In genomic region chr3:76900571-76900970, GRCh38 we compare ENCODE assay signal across 27 cellular contexts.
"Had no signal": no experiment of that assay in that cellular context is flagged by ENCODE, and none has a peak within 500 bp of the region (broad histone marks: within the 10 kb centered on the region; RNA-seq: fewer than 3 reads in every experiment).

No MANE protein-coding gene starts in this region.

- H3K9me3 ChIP-seq: adrenal gland, breast epithelium, SJSA1 had no signal

- H3K27ac ChIP-seq: adrenal gland, breast epithelium, SJSA1 had no signal

- H3K27me3 ChIP-seq: adrenal gland, breast epithelium, SJSA1 had no signal

- ATAC-seq: activated CD8-positive, alpha-beta memory T cell treated with anti-CD3 and anti-CD28 coated beads, Interleukin-2, amount 10 ng/mL, durations not matched to agents 7 days and 5 days; PC-3; T-helper 17 cell had no signal

- H3K9me3 Mint-ChIP-seq: activated CD4-positive, alpha-beta T cell treated with anti-CD3 and anti-CD28 coated beads, Interleukin-2, amount 10 ng/mL, durations not matched to agents 24 days and 14 days had no signal

- H3K4me3 Mint-ChIP-seq: activated B cell treated with CpG ODN at 0.5 μM for 24 hours; activated CD4-positive, alpha-beta T cell treated with anti-CD3 and anti-CD28 coated beads, Interleukin-2, amount 10 ng/mL, durations not matched to agents 24 days and 14 days; activated CD8-positive, alpha-beta memory T cell treated with anti-CD3 and anti-CD28 coated beads, Interleukin-2, amount 10 ng/mL, durations not matched to agents 7 days and 5 days; activated naive CD4-positive, alpha-beta T cell treated with anti-CD3 and anti-CD28 coated beads, Interleukin-2, amount 10 ng/mL, durations not matched to agents 7 days and 5 days; activated naive CD8-positive, alpha-beta T cell treated with anti-CD3 and anti-CD28 coated beads for 36 hours; T-helper 17 cell had no signal

- H3K4me1 ChIP-seq: adrenal gland, breast epithelium, SJSA1 had no signal

- H3K36me3 Mint-ChIP-seq: activated CD8-positive, alpha-beta memory T cell treated with anti-CD3 and anti-CD28 coated beads, Interleukin-2, amount 10 ng/mL, durations not matched to agents 7 days and 5 days; activated naive CD4-positive, alpha-beta T cell treated with anti-CD3 and anti-CD28 coated beads, Interleukin-2, amount 10 ng/mL, durations not matched to agents 7 days and 5 days; activated naive CD8-positive, alpha-beta T cell treated with anti-CD3 and anti-CD28 coated beads for 36 hours had no signal

- H3K36me3 ChIP-seq: adrenal gland, SJSA1 had no signal

- H3K27me3 Mint-ChIP-seq: activated B cell treated with CpG ODN at 0.5 μM for 24 hours; activated CD4-positive, alpha-beta T cell treated with anti-CD3 and anti-CD28 coated beads, Interleukin-2, amount 10 ng/mL, durations not matched to agents 24 days and 14 days; activated CD8-positive, alpha-beta memory T cell treated with anti-CD3 and anti-CD28 coated beads, Interleukin-2, amount 10 ng/mL, durations not matched to agents 7 days and 5 days; activated naive CD4-positive, alpha-beta T cell treated with anti-CD3 and anti-CD28 coated beads, Interleukin-2, amount 10 ng/mL, durations not matched to agents 7 days and 5 days; activated naive CD8-positive, alpha-beta T cell treated with anti-CD3 and anti-CD28 coated beads for 36 hours; T-helper 17 cell had no signal

- DNase-seq: activated B cell treated with CpG ODN at 0.5 μM for 24 hours; activated CD4-positive, alpha-beta T cell treated with anti-CD3 and anti-CD28 coated beads for 1 hour; activated CD4-positive, alpha-beta T cell treated with anti-CD3 and anti-CD28 coated beads, Interleukin-2, amount 10 ng/mL, durations not matched to agents 24 days and 14 days; activated CD4-positive, alpha-beta T cell treated with anti-CD3 and anti-CD28 coated beads, Interleukin-2, amount 50 U/mL, for 48 hours; activated CD8-positive, alpha-beta memory T cell treated with anti-CD3 and anti-CD28 coated beads, Interleukin-2, amount 10 ng/mL, durations not matched to agents 7 days and 5 days; activated gamma-delta T cell treated with Interleukin-2 at 50 U/mL for 16 hours; activated naive CD4-positive, alpha-beta T cell treated with anti-CD3 and anti-CD28 coated beads, Interleukin-2, amount 10 ng/mL, durations not matched to agents 7 days and 5 days; activated naive CD8-positive, alpha-beta T cell treated with anti-CD3 and anti-CD28 coated beads for 36 hours; activated T-cell treated with anti-CD3 and anti-CD28 coated beads, Interleukin-2, amount 50 U/mL, for 48 hours; adrenal gland; anterior cingulate cortex; caudate nucleus; Kasumi-1; KBM-7; NCI-H1105 treated with DMSO at 0.1 percent for 48 hours; NCI-H146; NCI-H1930; NCI-H2171 treated with DMSO at 0.1 percent for 48 hours; NCI-H345; NCI-H510A; PC-3; SHP77; T-helper 17 cell; T-helper 9 cell had no signal

- H3K27ac Mint-ChIP-seq: activated B cell treated with CpG ODN at 0.5 μM for 24 hours; activated CD4-positive, alpha-beta T cell treated with anti-CD3 and anti-CD28 coated beads, Interleukin-2, amount 10 ng/mL, durations not matched to agents 24 days and 14 days; activated CD8-positive, alpha-beta memory T cell treated with anti-CD3 and anti-CD28 coated beads, Interleukin-2, amount 10 ng/mL, durations not matched to agents 7 days and 5 days; activated naive CD4-positive, alpha-beta T cell treated with anti-CD3 and anti-CD28 coated beads, Interleukin-2, amount 10 ng/mL, durations not matched to agents 7 days and 5 days; activated naive CD8-positive, alpha-beta T cell treated with anti-CD3 and anti-CD28 coated beads for 36 hours; activated T-helper 2 cell treated with anti-CD3 and anti-CD28 coated beads, Interferon-gamma antibody, Interleukin-2, Interleukin-4, amounts not matched to agents 10 μg/mL and 5 μg/mL and 100 μg/mL, durations not matched to agents 14 hours and 24 hours and 36 hours; T-helper 17 cell had no signal

- H3K4me3 ChIP-seq: adrenal gland, breast epithelium, SJSA1 had no signal

- H3K4me1 Mint-ChIP-seq: activated B cell treated with CpG ODN at 0.5 μM for 24 hours; activated CD4-positive, alpha-beta T cell treated with anti-CD3 and anti-CD28 coated beads, Interleukin-2, amount 10 ng/mL, durations not matched to agents 24 days and 14 days; activated CD8-positive, alpha-beta memory T cell treated with anti-CD3 and anti-CD28 coated beads, Interleukin-2, amount 10 ng/mL, durations not matched to agents 7 days and 5 days; activated naive CD4-positive, alpha-beta T cell treated with anti-CD3 and anti-CD28 coated beads, Interleukin-2, amount 10 ng/mL, durations not matched to agents 7 days and 5 days; activated naive CD8-positive, alpha-beta T cell treated with anti-CD3 and anti-CD28 coated beads for 36 hours; T-helper 17 cell had no signal
